8 cellular contexts compared by ENCODE assay signal in genomic region chr19:43533546-43534304, GRCh38. TPM values are rescaled to one million over a fixed set of nuclear protein-coding genes. Genes with fewer than 3 reads are reported as not detected.
A peak's percentile ranks its signal among the peaks of the same experiment; 100 is the strongest.
DNase-seq lines count a peak whose midpoint lies in the region; ATAC-seq, FAIRE-seq and TF ChIP-seq lines count a peak whose summit lies in the region.

No MANE protein-coding gene starts in this region.

- H3K14ac ChIP-seq in H1 (ENCODE audit: insufficient read length) = no peak overlapping the region

- intact Hi-C loops in CD14-positive monocyte (cut with micrococcal nuclease) = loop anchor here (1.0 to 10.0 kb wide), 3 partner anchors 49 to 63 kb away; partner anchors contain the start of genes IRGQ (in 2 of the 2) and ZNF576 (in 2 of the 2)

- peaks cover 0 to 10% (median 6%) of the 10 kb centered on the region in 4 experiments; a peak in 6 of 8 replicates for H3K36me3 ChIP-seq in H1 (ENCODE audit: control insufficient read depth in 2 of 4, insufficient read depth in 4 of 4, low read length in 3 of 4)

- peaks cover 0 to under 1% of the 10 kb centered on the region in 2 experiments; a peak in 1 of 4 replicates for H3K9me3 ChIP-seq in H1 (ENCODE audit: insufficient read depth in 2 of 2, low read depth in 1 of 2, low read length in 1 of 2)

- peaks cover 15% of the 10 kb centered on the region for H3K23me2 ChIP-seq in H1 (ENCODE audit: low read depth, low read length)

- no peak overlapping the region for H2BK15ac ChIP-seq in H1 (ENCODE audit: low read length)

- H2AFZ ChIP-seq in H1 (ENCODE audit: low read length) = peak overlapping the region; percentile 45; the same call in 1 of the 2 replicates

- H3K27me3 Mint-ChIP-seq in CD14-positive monocyte (ENCODE audit: low read depth in 3 of 3) (peaks cover 0 to 5% (median 0%) of the 10 kb centered on the region in 3 donors), memory B cell (no peaks in the 10 kb centered on the region)
- no peaks in the 10 kb centered on the region for H3K27me3 Mint-ChIP-seq in activated CD8-positive, alpha-beta memory T cell treated with anti-CD3 and anti-CD28 coated beads, Interleukin-2, amount 10 ng/mL, durations not matched to agents 7 days and 5 days

- no peak overlapping the region for H2BK120ac ChIP-seq in H1 (replicated peaks; ENCODE audit: low read depth, low read length)

- H3K18ac ChIP-seq in H1 (ENCODE audit: extremely low read depth, low read length) = peak overlapping the region; percentile 87

- H2BK20ac ChIP-seq in H1 (ENCODE audit: low read length) = no peak overlapping the region

- peak; percentile 99 for FAIRE-seq in H1 (lab: Jason Lieb, UNC)

- H3K27ac Mint-ChIP-seq in CD14-positive monocyte (peak overlapping the region; percentile 93 to 98 (median 97)), memory B cell (peak overlapping the region; percentile 85)
- H3K27ac Mint-ChIP-seq in activated CD8-positive, alpha-beta memory T cell treated with anti-CD3 and anti-CD28 coated beads, Interleukin-2, amount 10 ng/mL, durations not matched to agents 7 days and 5 days = peak overlapping the region; percentile 98

- H3K4me3 ChIP-seq in H1 (ENCODE audit: extremely low read depth in 1 of 4, insufficient read depth in 2 of 4, low read depth in 3 of 4, low read length in 4 of 4) = peak overlapping the region; percentile 63 to 74 (median 68)

- H3K36me3 Mint-ChIP-seq in CD14-positive monocyte = peaks cover 17 to 27% of the 10 kb centered on the region in 2 donors
- H3K36me3 Mint-ChIP-seq in activated CD8-positive, alpha-beta memory T cell treated with anti-CD3 and anti-CD28 coated beads, Interleukin-2, amount 10 ng/mL, durations not matched to agents 7 days and 5 days = peaks cover 13% of the 10 kb centered on the region
- peaks cover 10% of the 10 kb centered on the region for H3K36me3 Mint-ChIP-seq in memory B cell

- no peak overlapping the region for H3K27ac ChIP-seq in H1 (ENCODE audit: low read depth, low read length)

- H3K9me3 Mint-ChIP-seq in CD14-positive monocyte (no peaks in the 10 kb centered on the region), memory B cell (peaks cover 3% of the 10 kb centered on the region)
- peaks cover 2% of the 10 kb centered on the region for H3K9me3 Mint-ChIP-seq in activated CD8-positive, alpha-beta memory T cell treated with anti-CD3 and anti-CD28 coated beads, Interleukin-2, amount 10 ng/mL, durations not matched to agents 7 days and 5 days (ENCODE audit: low read depth)

- no peak for TF ChIP-seq RAD21 in H1 (IDR thresholded peaks at IDR 0.05 in 1 of 2, conservative IDR thresholded peaks at IDR 0.05 in 1 of 2; ENCODE audit: low read depth in 2 of 2, low read length in 2 of 2)

- no peak overlapping the region for H3K4ac ChIP-seq in H1 (replicated peaks; ENCODE audit: insufficient read length, low read depth, low read length)

- H3K23ac ChIP-seq in H1 (ENCODE audit: insufficient read length) = no peak overlapping the region

- H3K4me1 ChIP-seq in H1 (replicated peaks in 1 of 4; ENCODE audit: control insufficient read depth in 3 of 4, insufficient read depth in 4 of 4, low read length in 3 of 4) = peaks cover 0 to 14% (median 4%) of the 10 kb centered on the region in 4 experiments; a peak in 6 of 7 replicates

- no peak for TF ChIP-seq EP300 in H1 (IDR thresholded peaks at IDR 0.05; ENCODE audit: borderline replicate concordance in 1 of 2, low read depth in 2 of 2, low read length in 2 of 2)

- CTCF ChIA-PET in activated CD8-positive, alpha-beta memory T cell treated with anti-CD3 and anti-CD28 coated beads, Interleukin-2, amount 10 ng/mL, durations not matched to agents 7 days and 5 days (lab: Charles Lee) = interaction anchor here (0.8 to 8.7 kb wide), 9 partner anchors 10 to 101 kb away, joined by 3 to 87 read pairs (median 5); partner anchors contain the start of genes IRGQ and ZNF576
- CTCF ChIA-PET in H1 (lab: Charles Lee; ENCODE audit: partially characterized antibody) = interaction anchor here (0.7 to 6.9 kb wide), 6 partner anchors 14 to 1546 kb away, joined by 3 to 122 read pairs (median 4); partner anchors contain the start of genes IRGQ, XRCC1 and ZNF576

- no peaks in the 10 kb centered on the region for H3K79me2 ChIP-seq in H1 (ENCODE audit: control insufficient read depth in 1 of 2, insufficient read depth in 2 of 2, low read length in 2 of 2)

- TF ChIP-seq CTCF in CD14-positive monocyte (IDR thresholded peaks at IDR 0.05) = no peak
- no peak for TF ChIP-seq CTCF in H1 (IDR thresholded peaks at IDR 0.05; ENCODE audit: control extremely low read depth in 1 of 3, insufficient read depth in 1 of 3, low read depth in 1 of 3, low read length in 3 of 3)

- no peak overlapping the region for H4K5ac ChIP-seq in H1 (ENCODE audit: insufficient read length, low read depth, low read length)

- POLR2A ChIA-PET in H1 (lab: Charles Lee; ENCODE audit: partially characterized antibody) = interaction anchor here (0.9 to 3.4 kb wide), 13 partner anchors 19 to 102 kb away, joined by 3 to 13 read pairs (median 4); partner anchors contain the start of genes IRGQ, LYPD3, XRCC1 and ZNF576

- peaks cover 25% of the 10 kb centered on the region for H3K4me1 Mint-ChIP-seq in CD14-positive monocyte
- H3K4me1 Mint-ChIP-seq in activated CD8-positive, alpha-beta memory T cell treated with anti-CD3 and anti-CD28 coated beads, Interleukin-2, amount 10 ng/mL, durations not matched to agents 7 days and 5 days = peaks cover 17% of the 10 kb centered on the region
- peaks cover 12% of the 10 kb centered on the region for H3K4me1 Mint-ChIP-seq in memory B cell

- H2BK5ac ChIP-seq in H1 (ENCODE audit: low read depth, low read length) = peak overlapping the region; percentile 91

- H2AK5ac ChIP-seq in H1 (ENCODE audit: low read depth, low read length) = 0 out of 2 replicates have a peak overlapping the region, but pooled peaks have one; percentile 88

- H3K27me3 ChIP-seq in H1 (replicated peaks in 1 of 4; ENCODE audit: control insufficient read depth in 3 of 4, extremely low read depth in 1 of 4, insufficient read depth in 3 of 4, low read length in 3 of 4) = no peaks in the 10 kb centered on the region

- ATAC-seq in GM19463 (IDR thresholded peaks at IDR 0.05; ENCODE audit: unreplicated experiment) (peak; percentile 51), memory B cell (ENCODE audit: low read depth) (peak; percentile 70)
- peak; percentile 78 for ATAC-seq in activated CD8-positive, alpha-beta memory T cell treated with anti-CD3 and anti-CD28 coated beads, Interleukin-2, amount 10 ng/mL, durations not matched to agents 7 days and 5 days

- H2BK12ac ChIP-seq in H1 (ENCODE audit: low read depth, low read length) = no peak overlapping the region

- TF ChIP-seq POLR2A in H1 (IDR thresholded peaks at IDR 0.05; ENCODE audit: control extremely low read depth in 1 of 2, low read depth in 2 of 2, low read length in 2 of 2) = no peak

- no peaks in the 10 kb centered on the region for H3K79me1 ChIP-seq in H1 (ENCODE audit: low read depth, low read length)

- peak; percentile 97 for DNase-seq in CD14-positive monocyte (ENCODE audit: low spot score)
- DNase-seq in HS-27A (ENCODE audit: low read depth) = peak; percentile 95
- DNase-seq in NK-92 treated with Interleukin-12 subunit alpha and Interleukin-12 subunit beta, amount 100 ng/mL, for 24 hours (lab: John Stamatoyannopoulos, UW) = peak; percentile 25
- DNase-seq in activated CD8-positive, alpha-beta memory T cell treated with anti-CD3 and anti-CD28 coated beads, Interleukin-2, amount 10 ng/mL, durations not matched to agents 7 days and 5 days = peak; percentile 99
- DNase-seq in H1 (ENCODE audit: low read depth in 1 of 2, low spot score in 2 of 2) = peak; percentile 98 to 99
- peak; percentile 92 to 94 for DNase-seq in memory B cell (ENCODE audit: low spot score in 2 of 2)
- DNase-seq in stimulated activated CD4-positive, alpha-beta T cell treated with anti-CD3 and anti-CD28 coated beads, TNF-alpha, amount 100 ng/mL, for 48 hours (ENCODE audit: low read depth in 3 of 3) = peak; percentile 88 to 98 (median 97)

- peak overlapping the region; percentile 79 to 97 for H3K4me2 ChIP-seq in H1 (ENCODE audit: insufficient read depth in 1 of 2, low read depth in 2 of 2, low read length in 2 of 2)

- 2% methylated on average over 38 of the region's 41 CpGs; no CpG with 5 or more reads in 1 of the 2 experiments for WGBS in H1 (ENCODE audit: extremely low coverage in 1 of 2, insufficient coverage in 1 of 2, insufficient read length in 1 of 2, insufficient replicate concordance in 2 of 2, low coverage in 1 of 2, low lambda C conversion rate in 2 of 2, missing lambda C conversion rate in 1 of 2), 2 experiments

- H4K20me1 ChIP-seq in H1 (replicated peaks in 1 of 2; ENCODE audit: control insufficient read depth in 1 of 2, insufficient read depth in 2 of 2, low read length in 2 of 2) = no peaks in the 10 kb centered on the region

- no peak overlapping the region for H3K56ac ChIP-seq in H1 (replicated peaks; ENCODE audit: insufficient read length, low read depth, low read length)

- H3K9ac ChIP-seq in H1 (replicated peaks in 1 of 4; ENCODE audit: extremely low read depth in 1 of 4, low read depth in 3 of 4, low read length in 3 of 4) = peak overlapping the region in 3 of 4 experiments; percentile 34 to 56 (median 34); a peak in 4 of 7 replicates

- 0 out of 2 replicates have a peak overlapping the region, but pooled peaks have one; percentile 5 for H4K8ac ChIP-seq in H1 (ENCODE audit: extremely low read depth, insufficient read depth, low read length)

- H4K91ac ChIP-seq in H1 (replicated peaks; ENCODE audit: insufficient read length, low read length) = no peak overlapping the region

- H3K4me3 Mint-ChIP-seq in CD14-positive monocyte = peak overlapping the region; percentile 97
- H3K4me3 Mint-ChIP-seq in activated CD8-positive, alpha-beta memory T cell treated with anti-CD3 and anti-CD28 coated beads, Interleukin-2, amount 10 ng/mL, durations not matched to agents 7 days and 5 days = peak overlapping the region; percentile 94
- peak overlapping the region; percentile 93 for H3K4me3 Mint-ChIP-seq in memory B cell

RNA-seq across cellular contexts. Expression of gene ZNF575, which starts 0.7 kb away (rescaled TPM):
- polyA plus RNA-seq in CD14-positive monocyte = under 1 TPM; 0.25 to 0.79 TPM
- total RNA-seq in activated CD8-positive, alpha-beta memory T cell treated with anti-CD3 and anti-CD28 coated beads, Interleukin-2, amount 10 ng/mL, durations not matched to agents 7 days and 5 days = 1 to 10 TPM; 2.9 to 3.7 TPM
- not detected in 2 replicates for total RNA-seq in H1 (2021; fragmentation: NEBNext Ultra II Directional; extraction: Animal tissue kit (Norgen Biotek cat#: 25700))
- 0.05 and 0.16 TPM in 2 replicates for polyA plus RNA-seq in H1 (2011; rRNA removed)
- polyA plus RNA-seq in H1 (2011; cell fraction: cytosol; rRNA removed) = not detected
- polyA plus RNA-seq in H1 (2011; cell fraction: nucleus; rRNA removed) = 0.10 TPM
- polyA plus RNA-seq in H1 (2012, experiment 1 of 2) = 0.25 to 0.71 TPM (median 0.55 TPM) in 4 replicates
- polyA plus RNA-seq in H1 (2012, experiment 2 of 2) = 0.16 TPM
- 0.28 TPM for polyA plus RNA-seq in H1 (2013, experiment 1 of 2)
- 0.20 TPM for polyA plus RNA-seq in H1 (2013, experiment 2 of 2)
- polyA minus RNA-seq in H1 (2011; rRNA and poly(A)+ RNA removed) = not detected in 2 replicates
- polyA minus RNA-seq in H1 (2011; cell fraction: cytosol; rRNA and poly(A)+ RNA removed) = not detected
- polyA minus RNA-seq in H1 (2011; cell fraction: nucleus; rRNA and poly(A)+ RNA removed) = 0.30 TPM

RNA-seq across cellular contexts. Expression of gene ETHE1, which starts 6.7 kb away (rescaled TPM):
- 100 to 1,000 TPM; 111 to 135 TPM for polyA plus RNA-seq in CD14-positive monocyte
- total RNA-seq in activated CD8-positive, alpha-beta memory T cell treated with anti-CD3 and anti-CD28 coated beads, Interleukin-2, amount 10 ng/mL, durations not matched to agents 7 days and 5 days = 10 to 100 TPM; 52.6 to 55.8 TPM
- 18.6 and 19.9 TPM in 2 replicates for total RNA-seq in H1 (2021; fragmentation: NEBNext Ultra II Directional; extraction: Animal tissue kit (Norgen Biotek cat#: 25700))
- polyA plus RNA-seq in H1 (2011; rRNA removed) = 92.7 and 96.0 TPM in 2 replicates
- polyA plus RNA-seq in H1 (2011; cell fraction: cytosol; rRNA removed) = 53.2 TPM
- 79.8 TPM for polyA plus RNA-seq in H1 (2011; cell fraction: nucleus; rRNA removed)
- 17.1 to 36.3 TPM (median 33.6 TPM) in 4 replicates for polyA plus RNA-seq in H1 (2012, experiment 1 of 2)
- 32.6 TPM for polyA plus RNA-seq in H1 (2012, experiment 2 of 2)
- polyA plus RNA-seq in H1 (2013, experiment 1 of 2) = 38.2 TPM
- polyA plus RNA-seq in H1 (2013, experiment 2 of 2) = 32.9 TPM
- polyA minus RNA-seq in H1 (2011; rRNA and poly(A)+ RNA removed) = 30.1 and 31.6 TPM in 2 replicates
- polyA minus RNA-seq in H1 (2011; cell fraction: cytosol; rRNA and poly(A)+ RNA removed) = 15.7 TPM
- polyA minus RNA-seq in H1 (2011; cell fraction: nucleus; rRNA and poly(A)+ RNA removed) = 10.8 TPM

RNA-seq across cellular contexts. Expression of gene PHLDB3, which starts 29.2 kb away (rescaled TPM):
- polyA plus RNA-seq in CD14-positive monocyte (1 to 10 TPM; 1.4 to 1.7 TPM), H1 (2011; rRNA removed) (4.0 and 6.5 TPM in 2 replicates)
- total RNA-seq in activated CD8-positive, alpha-beta memory T cell treated with anti-CD3 and anti-CD28 coated beads, Interleukin-2, amount 10 ng/mL, durations not matched to agents 7 days and 5 days = 10 to 100 TPM; 11.0 to 11.2 TPM
- total RNA-seq in H1 (2021; fragmentation: NEBNext Ultra II Directional; extraction: Animal tissue kit (Norgen Biotek cat#: 25700)) = 7.5 and 8.5 TPM in 2 replicates
- polyA plus RNA-seq in H1 (2011; cell fraction: cytosol; rRNA removed) = 6.4 TPM
- 15.0 TPM for polyA plus RNA-seq in H1 (2011; cell fraction: nucleus; rRNA removed)
- polyA plus RNA-seq in H1 (2012, experiment 1 of 2) = 4.4 to 7.9 TPM (median 7.4 TPM) in 4 replicates
- 4.7 TPM for polyA plus RNA-seq in H1 (2012, experiment 2 of 2)
- 5.8 TPM for polyA plus RNA-seq in H1 (2013, experiment 1 of 2)
- polyA plus RNA-seq in H1 (2013, experiment 2 of 2) = 6.0 TPM
- 3.1 and 3.2 TPM in 2 replicates for polyA minus RNA-seq in H1 (2011; rRNA and poly(A)+ RNA removed)
- 6.4 TPM for polyA minus RNA-seq in H1 (2011; cell fraction: cytosol; rRNA and poly(A)+ RNA removed)
- 9.0 TPM for polyA minus RNA-seq in H1 (2011; cell fraction: nucleus; rRNA and poly(A)+ RNA removed)

RNA-seq across cellular contexts. Expression of gene XRCC1, which starts 41.6 kb away (rescaled TPM):
- polyA plus RNA-seq in CD14-positive monocyte (10 to 100 TPM; 13.1 to 19.3 TPM), H1 (2011; rRNA removed) (44.4 and 57.9 TPM in 2 replicates)
- 10 to 100 TPM; 47.7 to 50.6 TPM for total RNA-seq in activated CD8-positive, alpha-beta memory T cell treated with anti-CD3 and anti-CD28 coated beads, Interleukin-2, amount 10 ng/mL, durations not matched to agents 7 days and 5 days
- total RNA-seq in H1 (2021; fragmentation: NEBNext Ultra II Directional; extraction: Animal tissue kit (Norgen Biotek cat#: 25700)) = 42.5 and 48.5 TPM in 2 replicates
- polyA plus RNA-seq in H1 (2011; cell fraction: cytosol; rRNA removed) = 67.6 TPM
- polyA plus RNA-seq in H1 (2011; cell fraction: nucleus; rRNA removed) = 57.1 TPM
- 42.3 to 62.5 TPM (median 56.6 TPM) in 4 replicates for polyA plus RNA-seq in H1 (2012, experiment 1 of 2)
- polyA plus RNA-seq in H1 (2012, experiment 2 of 2) = 33.9 TPM
- 25.9 TPM for polyA plus RNA-seq in H1 (2013, experiment 1 of 2)
- 24.4 TPM for polyA plus RNA-seq in H1 (2013, experiment 2 of 2)
- 37.1 and 50.1 TPM in 2 replicates for polyA minus RNA-seq in H1 (2011; rRNA and poly(A)+ RNA removed)
- 37.6 TPM for polyA minus RNA-seq in H1 (2011; cell fraction: cytosol; rRNA and poly(A)+ RNA removed)
- polyA minus RNA-seq in H1 (2011; cell fraction: nucleus; rRNA and poly(A)+ RNA removed) = 43.9 TPM

RNA-seq across cellular contexts. Expression of gene PINLYP, which starts 41.9 kb away (rescaled TPM):
- polyA plus RNA-seq in CD14-positive monocyte (1 to 10 TPM in 1 of 2 donors, under 1 TPM in 1; 0.93 to 1.3 TPM), H1 (2011; rRNA removed) (27.1 and 31.3 TPM in 2 replicates)
- 10 to 100 TPM; 16.8 to 19.7 TPM for total RNA-seq in activated CD8-positive, alpha-beta memory T cell treated with anti-CD3 and anti-CD28 coated beads, Interleukin-2, amount 10 ng/mL, durations not matched to agents 7 days and 5 days
- total RNA-seq in H1 (2021; fragmentation: NEBNext Ultra II Directional; extraction: Animal tissue kit (Norgen Biotek cat#: 25700)) = 7.5 and 9.2 TPM in 2 replicates
- 28.1 TPM for polyA plus RNA-seq in H1 (2011; cell fraction: cytosol; rRNA removed)
- polyA plus RNA-seq in H1 (2011; cell fraction: nucleus; rRNA removed) = 20.9 TPM
- 20.5 to 24.4 TPM (median 22.4 TPM) in 4 replicates for polyA plus RNA-seq in H1 (2012, experiment 1 of 2)
- polyA plus RNA-seq in H1 (2012, experiment 2 of 2) = 41.5 TPM
- 7.1 TPM for polyA plus RNA-seq in H1 (2013, experiment 1 of 2)
- 7.6 TPM for polyA plus RNA-seq in H1 (2013, experiment 2 of 2)
- polyA minus RNA-seq in H1 (2011; rRNA and poly(A)+ RNA removed) = 11.0 and 16.5 TPM in 2 replicates
- 2.3 TPM for polyA minus RNA-seq in H1 (2011; cell fraction: cytosol; rRNA and poly(A)+ RNA removed)
- 5.3 TPM for polyA minus RNA-seq in H1 (2011; cell fraction: nucleus; rRNA and poly(A)+ RNA removed)

Comparison
In these comparisons a context has a peak if more than half of its experiments do, and no peak if none do; other contexts are left out.
1. DNase-seq: peak in every context shown above with its lines; median percentile 99 in activated CD8-positive, alpha-beta memory T cell treated with anti-CD3 and anti-CD28 coated beads, Interleukin-2, amount 10 ng/mL, durations not matched to agents 7 days and 5 days; 98 in H1; 97 in CD14-positive monocyte; 97 in stimulated activated CD4-positive, alpha-beta T cell treated with anti-CD3 and anti-CD28 coated beads, TNF-alpha, amount 100 ng/mL, for 48 hours; 95 in HS-27A; 93 in memory B cell; 25 in NK-92 treated with Interleukin-12 subunit alpha and Interleukin-12 subunit beta, amount 100 ng/mL, for 24 hours.